9 cellular contexts compared by ENCODE assay signal in genomic region chrX:119015407-119016242, GRCh38. TPM values are rescaled to one million over a fixed set of nuclear protein-coding genes. Genes with fewer than 3 reads are reported as not detected.
A peak's percentile ranks its signal among the peaks of the same experiment; 100 is the strongest.
DNase-seq lines count a peak whose midpoint lies in the region; ATAC-seq and TF ChIP-seq lines count a peak whose summit lies in the region.
"Had no signal": no experiment of that assay in that cellular context is flagged by ENCODE, and none has a peak within 500 bp of the region (broad histone marks: within the 10 kb centered on the region; RNA-seq: fewer than 3 reads in every experiment).

No MANE protein-coding gene starts in this region.

- TF ChIP-seq POLR2A in esophagus squamous epithelium (IDR thresholded peaks at IDR 0.05): no peak

- peaks cover 19% of the 10 kb centered on the region for H3K4me1 Mint-ChIP-seq in activated T-cell treated with anti-CD3 and anti-CD28 coated beads, Interleukin-2, amount 50 U/mL, for 24 hours (ENCODE audit: low read depth)
- H3K4me1 Mint-ChIP-seq in stimulated activated naive CD8-positive, alpha-beta T cell treated with anti-CD3 and anti-CD28 coated beads, Interleukin-15, amount 100 ng/mL, for 72 hours: peaks cover 22% of the 10 kb centered on the region

- H3K4me3 ChIP-seq in esophagus squamous epithelium: no peak overlapping the region

- 20 to 37% methylated on average over 6 to 7 of the region's 7 CpGs for WGBS in esophagus squamous epithelium, 2 donors

- intact Hi-C loops in esophagus squamous epithelium (cut with DNase I): no loop called here

- no peaks in the 10 kb centered on the region for H3K36me3 ChIP-seq in esophagus squamous epithelium

- H3K4me3 Mint-ChIP-seq in activated T-cell treated with anti-CD3 and anti-CD28 coated beads, Interleukin-2, amount 50 U/mL, for 24 hours: peak overlapping the region; percentile 1
- H3K4me3 Mint-ChIP-seq in stimulated activated naive CD8-positive, alpha-beta T cell treated with anti-CD3 and anti-CD28 coated beads, Interleukin-15, amount 100 ng/mL, for 72 hours: peak overlapping the region in 1 of 2 donors; percentile 26
- H3K4me3 Mint-ChIP-seq: naive thymus-derived CD8-positive, alpha-beta T cell had no signal

- H3K27me3 Mint-ChIP-seq in activated T-cell treated with anti-CD3 and anti-CD28 coated beads, Interleukin-2, amount 50 U/mL, for 24 hours: peaks cover 11% of the 10 kb centered on the region
- H3K27me3 Mint-ChIP-seq in stimulated activated naive CD8-positive, alpha-beta T cell treated with anti-CD3 and anti-CD28 coated beads, Interleukin-15, amount 100 ng/mL, for 72 hours: no peaks in the 10 kb centered on the region
- H3K27me3 Mint-ChIP-seq: naive thymus-derived CD8-positive, alpha-beta T cell had no signal

- no peak for TF ChIP-seq CTCF in esophagus squamous epithelium (IDR thresholded peaks at IDR 0.05)

- peaks cover 55% of the 10 kb centered on the region for H3K36me3 Mint-ChIP-seq in activated T-cell treated with anti-CD3 and anti-CD28 coated beads, Interleukin-2, amount 50 U/mL, for 24 hours (ENCODE audit: low read depth)

- peak overlapping the region; percentile 73 for H3K27ac Mint-ChIP-seq in activated T-cell treated with anti-CD3 and anti-CD28 coated beads, Interleukin-2, amount 50 U/mL, for 24 hours
- peak overlapping the region; percentile 65 to 80 for H3K27ac Mint-ChIP-seq in stimulated activated naive CD8-positive, alpha-beta T cell treated with anti-CD3 and anti-CD28 coated beads, Interleukin-15, amount 100 ng/mL, for 72 hours

- peak; percentile 88 for ATAC-seq in GM21367 (IDR thresholded peaks at IDR 0.05; ENCODE audit: unreplicated experiment)
- peak; percentile 97 for ATAC-seq in HG03565 (IDR thresholded peaks at IDR 0.05; ENCODE audit: unreplicated experiment)
- ATAC-seq in stimulated activated naive CD8-positive, alpha-beta T cell treated with anti-CD3 and anti-CD28 coated beads, Interleukin-15, amount 100 ng/mL, for 72 hours: peak; percentile 94
- ATAC-seq: naive thymus-derived CD8-positive, alpha-beta T cell had no signal

- H3K9me3 ChIP-seq in esophagus squamous epithelium: no peaks in the 10 kb centered on the region

- DNase-seq in GF-D8 (lab: John Stamatoyannopoulos, UW) (peak; percentile 9), iris pigment epithelial cell (ENCODE audit: low read depth) (peak; percentile 90), esophagus squamous epithelium (lab: John Stamatoyannopoulos, UW) (no peak), NCI-H2029 treated with DMSO at 0.1 percent for 48 hours (lab: John Stamatoyannopoulos, UW) (no peak)
- DNase-seq in activated T-cell treated with anti-CD3 and anti-CD28 coated beads, Interleukin-2, amount 50 U/mL, for 24 hours: peak; percentile 39
- DNase-seq in stimulated activated naive CD8-positive, alpha-beta T cell treated with anti-CD3 and anti-CD28 coated beads, Interleukin-15, amount 100 ng/mL, for 72 hours: peak in 1 of 2 donors; percentile 45

- H3K27ac ChIP-seq in esophagus squamous epithelium: no peak overlapping the region

- no peaks in the 10 kb centered on the region for H3K9me3 Mint-ChIP-seq in activated T-cell treated with anti-CD3 and anti-CD28 coated beads, Interleukin-2, amount 50 U/mL, for 24 hours
- no peaks in the 10 kb centered on the region for H3K9me3 Mint-ChIP-seq in stimulated activated naive CD8-positive, alpha-beta T cell treated with anti-CD3 and anti-CD28 coated beads, Interleukin-15, amount 100 ng/mL, for 72 hours
- H3K9me3 Mint-ChIP-seq: naive thymus-derived CD8-positive, alpha-beta T cell had no signal

- no peaks in the 10 kb centered on the region for H3K4me1 ChIP-seq in esophagus squamous epithelium

- H3K27me3 ChIP-seq in esophagus squamous epithelium: no peaks in the 10 kb centered on the region

RNA-seq across cellular contexts. Expression of gene LONRF3, which starts 41.2 kb away (rescaled TPM):
- total RNA-seq in esophagus squamous epithelium: 1 to 10 TPM in 2 of 4 donors, under 1 TPM in 2; 0.27 to 4.8 (median 1.2) TPM

RNA-seq across cellular contexts. Expression of gene CT47C1, which starts 57.2 kb away (rescaled TPM):
- not detected for total RNA-seq in esophagus squamous epithelium
- total RNA-seq: naive thymus-derived CD8-positive, alpha-beta T cell had no signal

Comparison
In these comparisons a context has a peak if more than half of its experiments do, and no peak if none do; other contexts are left out.
1. DNase-seq: peak in GF-D8 (single experiment), activated T-cell treated with anti-CD3 and anti-CD28 coated beads, Interleukin-2, amount 50 U/mL, for 24 hours (single experiment) and iris pigment epithelial cell (single experiment); none in esophagus squamous epithelium (single experiment) and NCI-H2029 treated with DMSO at 0.1 percent for 48 hours (single experiment).
2. Peak in every context shown above with its lines, with median percentiles within 50 percentile points of each other: ATAC-seq.